34 cellular contexts compared by ENCODE assay signal in the genomic region with DNA sequence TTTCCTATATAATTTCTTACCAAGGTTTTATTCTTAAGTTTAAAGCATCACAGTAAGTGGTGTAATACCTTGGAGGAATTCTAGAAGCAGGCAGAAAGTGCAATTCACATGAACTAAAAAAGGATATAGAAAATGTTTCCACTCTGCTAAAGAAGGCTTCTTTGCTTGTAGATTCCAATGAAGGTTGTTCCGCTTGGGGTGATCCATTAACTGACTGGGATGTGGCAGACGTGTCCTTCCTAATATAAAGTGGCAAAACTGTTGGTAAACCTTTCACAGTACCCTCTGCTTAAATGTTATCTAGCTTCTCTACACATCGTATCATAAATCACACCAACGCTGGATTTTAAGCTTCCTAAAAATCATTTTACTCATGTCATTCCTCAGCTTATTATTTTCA.
"Had no signal": no experiment of that assay in that cellular context is flagged by ENCODE, and none has a peak within 500 bp of the region (broad histone marks: within the 10 kb centered on the region; RNA-seq: fewer than 3 reads in every experiment).

No MANE protein-coding gene starts in this region.

- ATAC-seq: activated CD8-positive, alpha-beta memory T cell treated with anti-CD3 and anti-CD28 coated beads, Interleukin-2, amount 10 ng/mL, durations not matched to agents 7 days and 5 days; activated CD8-positive, alpha-beta T cell treated with anti-CD3 and anti-CD28 coated beads, Interleukin-2, amount 10 ng/mL, durations not matched to agents 7 days and 5 days; gastroesophageal sphincter; left lung; lower lobe of right lung; mucosa of descending colon; pancreas; psoas muscle; stimulated activated memory B cell treated with anti-CD40 and anti-IgM and Interleukin-4, amounts not matched to agents 10 μg/mL and 1 μg/mL and 100 μg/mL, for 72 hours; stimulated activated naive CD8-positive, alpha-beta T cell treated with anti-CD3 and anti-CD28 coated beads, Interleukin-15, amount 100 ng/mL, for 72 hours; upper lobe of right lung had no signal

- H3K27ac Mint-ChIP-seq: activated CD4-positive, alpha-beta T cell treated with anti-CD3 and anti-CD28 coated beads, Interleukin-2, amount 10 ng/mL, durations not matched to agents 24 days and 14 days; activated CD8-positive, alpha-beta memory T cell treated with anti-CD3 and anti-CD28 coated beads, Interleukin-2, amount 10 ng/mL, durations not matched to agents 7 days and 5 days; activated CD8-positive, alpha-beta T cell treated with anti-CD3 and anti-CD28 coated beads, Interleukin-2, amount 10 ng/mL, durations not matched to agents 7 days and 5 days; activated naive CD4-positive, alpha-beta T cell treated with anti-CD3 and anti-CD28 coated beads, Interleukin-2, amount 50 U/mL, for 24 hours; activated T-helper 2 cell treated with anti-CD3 and anti-CD28 coated beads, Interferon-gamma antibody, Interleukin-2, Interleukin-4, amounts not matched to agents 10 μg/mL and 5 μg/mL and 100 μg/mL, durations not matched to agents 14 hours and 24 hours and 36 hours; brain; nephron progenitor cell; stimulated activated memory B cell treated with anti-CD40 and anti-IgM and Interleukin-4, amounts not matched to agents 10 μg/mL and 1 μg/mL and 100 μg/mL, for 72 hours; stimulated activated naive CD8-positive, alpha-beta T cell treated with anti-CD3 and anti-CD28 coated beads, Interleukin-15, amount 100 ng/mL, for 72 hours had no signal

- H3K9me3 Mint-ChIP-seq: activated CD4-positive, alpha-beta T cell treated with anti-CD3 and anti-CD28 coated beads, Interleukin-2, amount 10 ng/mL, durations not matched to agents 24 days and 14 days; activated naive CD4-positive, alpha-beta T cell treated with anti-CD3 and anti-CD28 coated beads, Interleukin-2, amount 50 U/mL, for 24 hours; activated T-helper 2 cell treated with anti-CD3 and anti-CD28 coated beads, Interferon-gamma antibody, Interleukin-2, Interleukin-4, amounts not matched to agents 10 μg/mL and 5 μg/mL and 100 μg/mL, durations not matched to agents 14 hours and 24 hours and 36 hours; brain; nephron progenitor cell; stimulated activated memory B cell treated with anti-CD40 and anti-IgM and Interleukin-4, amounts not matched to agents 10 μg/mL and 1 μg/mL and 100 μg/mL, for 72 hours; stimulated activated naive CD8-positive, alpha-beta T cell treated with anti-CD3 and anti-CD28 coated beads, Interleukin-15, amount 100 ng/mL, for 72 hours had no signal

- H3K36me3 ChIP-seq: pancreas had no signal

- H3K27me3 ChIP-seq: adrenal gland, ascending aorta, dorsolateral prefrontal cortex, gastroesophageal sphincter, left lung, pancreas, right atrium auricular region, thyroid gland, upper lobe of right lung had no signal

- H3K4me3 ChIP-seq: adrenal gland, ascending aorta, coronary artery, dorsolateral prefrontal cortex, gastroesophageal sphincter, left lung, lower lobe of right lung, mucosa of descending colon, pancreas, psoas muscle, right atrium auricular region, smooth muscle cell, thyroid gland, upper lobe of right lung had no signal

- H3K27ac ChIP-seq: adrenal gland, ascending aorta, coronary artery, dorsolateral prefrontal cortex, gastroesophageal sphincter, left lung, lower lobe of right lung, pancreas, psoas muscle, right atrium auricular region, thyroid gland, upper lobe of right lung had no signal

- H3K27me3 Mint-ChIP-seq: activated CD4-positive, alpha-beta T cell treated with anti-CD3 and anti-CD28 coated beads, Interleukin-2, amount 10 ng/mL, durations not matched to agents 24 days and 14 days; activated CD8-positive, alpha-beta memory T cell treated with anti-CD3 and anti-CD28 coated beads, Interleukin-2, amount 10 ng/mL, durations not matched to agents 7 days and 5 days; activated naive CD4-positive, alpha-beta T cell treated with anti-CD3 and anti-CD28 coated beads, Interleukin-2, amount 50 U/mL, for 24 hours; stimulated activated memory B cell treated with anti-CD40 and anti-IgM and Interleukin-4, amounts not matched to agents 10 μg/mL and 1 μg/mL and 100 μg/mL, for 72 hours; stimulated activated naive CD8-positive, alpha-beta T cell treated with anti-CD3 and anti-CD28 coated beads, Interleukin-15, amount 100 ng/mL, for 72 hours had no signal

- DNase-seq: activated CD4-positive, alpha-beta T cell treated with anti-CD3 and anti-CD28 coated beads, Interleukin-2, amount 10 ng/mL, durations not matched to agents 24 days and 14 days; activated CD4-positive, CD25-positive, alpha-beta regulatory T cell treated with anti-CD3 and anti-CD28 coated beads, Interleukin-2, amount 50 U/mL, for 72 hours; activated CD8-positive, alpha-beta memory T cell treated with anti-CD3 and anti-CD28 coated beads, Interleukin-2, amount 10 ng/mL, durations not matched to agents 7 days and 5 days; activated CD8-positive, alpha-beta T cell treated with anti-CD3 and anti-CD28 coated beads, Interleukin-2, amount 10 ng/mL, durations not matched to agents 7 days and 5 days; activated T-cell treated with anti-CD3 and anti-CD28 coated beads, Interleukin-2, amount 50 U/mL, for 48 hours; dorsolateral prefrontal cortex; effector memory CD4-positive, alpha-beta T cell; erythroblast; head of caudate nucleus; hippocampal formation; left lung; lower lobe of right lung; mesendoderm; mucosa of descending colon; nephron progenitor cell; pancreas; psoas muscle; stimulated activated CD4-positive, alpha-beta T cell treated with anti-CD3 and anti-CD28 coated beads, Interleukin-1b, Interleukin-23, amount 100 ng/mL, for 48 hours; stimulated activated CD4-positive, alpha-beta T cell treated with anti-CD3 and anti-CD28 coated beads, Interleukin-4, amount 100 ng/mL, for 4 hours; stimulated activated CD8-positive, alpha-beta memory T cell treated with anti-CD3 and anti-CD28 coated beads, Interleukin-4, amount 100 ng/mL, for 48 hours; stimulated activated naive CD8-positive, alpha-beta T cell treated with anti-CD3 and anti-CD28 coated beads, Interleukin-15, amount 100 ng/mL, for 72 hours; T-helper 2 cell; thyroid gland; upper lobe of right lung had no signal

- H3K9me3 ChIP-seq: adrenal gland, ascending aorta, gastroesophageal sphincter, left lung, lower lobe of right lung, mucosa of descending colon, pancreas, psoas muscle, right atrium auricular region, thyroid gland, upper lobe of right lung had no signal
